Comparison of ENCODE assay signal across 25 cellular contexts in genomic region chr11:70647188-70648166, GRCh38.
"Had no signal": no experiment of that assay in that cellular context is flagged by ENCODE, and none has a peak within 500 bp of the region (broad histone marks: within the 10 kb centered on the region; RNA-seq: fewer than 3 reads in every experiment).

No MANE protein-coding gene starts in this region.

- H3K9me3 Mint-ChIP-seq: activated CD4-positive, alpha-beta T cell treated with anti-CD3 and anti-CD28 coated beads, Interleukin-2, amount 10 ng/mL, durations not matched to agents 7 days and 5 days; activated CD8-positive, alpha-beta T cell treated with anti-CD3 and anti-CD28 coated beads for 36 hours; endodermal cell; natural killer cell had no signal

- DNase-seq: activated CD4-positive, alpha-beta T cell treated with anti-CD3 and anti-CD28 coated beads, Interleukin-2, amount 10 ng/mL, durations not matched to agents 7 days and 5 days; activated CD4-positive, CD25-positive, alpha-beta regulatory T cell treated with anti-CD3 and anti-CD28 coated beads, Interleukin-2, amount 50 U/mL, for 72 hours; activated CD8-positive, alpha-beta memory T cell treated with anti-CD3 and anti-CD28 coated beads, Interleukin-2, amount 10 ng/mL, durations not matched to agents 7 days and 5 days; activated CD8-positive, alpha-beta T cell treated with anti-CD3 and anti-CD28 coated beads for 36 hours; activated effector memory CD4-positive, alpha-beta T cell treated with anti-CD3 and anti-CD28 coated beads, Interleukin-2, amount 50 U/mL, for 16 hours; activated naive CD4-positive, alpha-beta T cell treated with anti-CD3 and anti-CD28 coated beads, Interleukin-2, amount 10 ng/mL, durations not matched to agents 7 days and 5 days; activated T-cell treated with anti-CD3 and anti-CD28 coated beads for 4 hours; amygdala; cortex of kidney; endodermal cell; esophagus squamous epithelium; gastrocnemius medialis; hypothalamus; kidney glomerular epithelial cell; midbrain; natural killer cell; ovary; spleen; stimulated activated CD4-positive, alpha-beta T cell treated with anti-CD3 and anti-CD28 coated beads, Interleukin-4, amount 100 ng/mL, for 1 hour; stimulated activated naive CD4-positive, alpha-beta T cell; upper lobe of left lung had no signal

- H3K4me1 Mint-ChIP-seq: activated CD4-positive, alpha-beta T cell treated with anti-CD3 and anti-CD28 coated beads, Interleukin-2, amount 10 ng/mL, durations not matched to agents 7 days and 5 days; activated CD8-positive, alpha-beta memory T cell treated with anti-CD3 and anti-CD28 coated beads, Interleukin-2, amount 10 ng/mL, durations not matched to agents 7 days and 5 days; activated naive CD4-positive, alpha-beta T cell treated with anti-CD3 and anti-CD28 coated beads, Interleukin-2, amount 10 ng/mL, durations not matched to agents 7 days and 5 days; natural killer cell had no signal

- H3K4me3 Mint-ChIP-seq: activated CD4-positive, alpha-beta T cell treated with anti-CD3 and anti-CD28 coated beads, Interleukin-2, amount 10 ng/mL, durations not matched to agents 7 days and 5 days; activated CD8-positive, alpha-beta memory T cell treated with anti-CD3 and anti-CD28 coated beads, Interleukin-2, amount 10 ng/mL, durations not matched to agents 7 days and 5 days; activated CD8-positive, alpha-beta T cell treated with anti-CD3 and anti-CD28 coated beads for 36 hours; activated naive CD4-positive, alpha-beta T cell treated with anti-CD3 and anti-CD28 coated beads, Interleukin-2, amount 10 ng/mL, durations not matched to agents 7 days and 5 days; endodermal cell; natural killer cell had no signal

- ATAC-seq: activated CD8-positive, alpha-beta memory T cell treated with anti-CD3 and anti-CD28 coated beads, Interleukin-2, amount 10 ng/mL, durations not matched to agents 7 days and 5 days; activated CD8-positive, alpha-beta T cell treated with anti-CD3 and anti-CD28 coated beads for 36 hours; gastrocnemius medialis; natural killer cell had no signal

- H3K27me3 Mint-ChIP-seq: activated CD8-positive, alpha-beta memory T cell treated with anti-CD3 and anti-CD28 coated beads, Interleukin-2, amount 10 ng/mL, durations not matched to agents 7 days and 5 days had no signal

- H3K27ac ChIP-seq: cardiac muscle cell, esophagus squamous epithelium, gastrocnemius medialis, neutrophil, ovary, prostate gland, spleen, thoracic aorta, upper lobe of left lung had no signal

- H3K27me3 ChIP-seq: ovary, upper lobe of left lung had no signal

- H3K27ac Mint-ChIP-seq: activated CD4-positive, alpha-beta T cell treated with anti-CD3 and anti-CD28 coated beads, Interleukin-2, amount 10 ng/mL, durations not matched to agents 7 days and 5 days; activated CD8-positive, alpha-beta memory T cell treated with anti-CD3 and anti-CD28 coated beads, Interleukin-2, amount 10 ng/mL, durations not matched to agents 7 days and 5 days; activated CD8-positive, alpha-beta T cell treated with anti-CD3 and anti-CD28 coated beads for 36 hours; activated naive CD4-positive, alpha-beta T cell treated with anti-CD3 and anti-CD28 coated beads, Interleukin-2, amount 10 ng/mL, durations not matched to agents 7 days and 5 days; endodermal cell; natural killer cell had no signal

- H3K4me1 ChIP-seq: esophagus squamous epithelium, gastrocnemius medialis, prostate gland, spleen, upper lobe of left lung had no signal

- H3K9me3 ChIP-seq: esophagus squamous epithelium, gastrocnemius medialis, neutrophil, ovary, prostate gland, spleen, thoracic aorta, upper lobe of left lung had no signal

- H3K36me3 Mint-ChIP-seq: activated CD8-positive, alpha-beta memory T cell treated with anti-CD3 and anti-CD28 coated beads, Interleukin-2, amount 10 ng/mL, durations not matched to agents 7 days and 5 days; activated naive CD4-positive, alpha-beta T cell treated with anti-CD3 and anti-CD28 coated beads, Interleukin-2, amount 10 ng/mL, durations not matched to agents 7 days and 5 days; natural killer cell had no signal
